In the genomic region with DNA sequence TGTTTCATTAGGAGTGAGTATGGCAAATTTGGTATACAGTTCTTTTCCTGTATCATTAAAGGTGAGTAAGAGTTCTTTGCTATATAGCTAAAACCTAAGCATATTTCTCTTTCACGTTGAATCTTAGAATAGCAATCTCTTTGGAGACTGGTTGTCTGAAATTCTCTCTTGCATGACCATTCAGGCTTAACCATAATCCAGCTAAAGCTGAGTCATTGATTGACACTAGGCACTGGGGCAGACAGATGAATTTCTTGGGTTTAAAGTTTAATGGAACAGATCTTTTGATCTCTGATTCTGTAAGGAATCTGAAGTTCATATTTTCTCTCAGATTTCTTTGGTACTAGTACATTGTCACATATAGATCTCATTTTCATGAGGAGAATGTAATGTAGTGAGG, we compare ENCODE assay signal across 18 cellular contexts.
DNase-seq lines count a peak whose midpoint lies in the region; ATAC-seq and TF ChIP-seq lines count a peak whose summit lies in the region.
"Had no signal": no experiment of that assay in that cellular context is flagged by ENCODE, and none has a peak within 500 bp of the region (broad histone marks: within the 10 kb centered on the region; RNA-seq: fewer than 3 reads in every experiment).

No MANE protein-coding gene starts in this region.

- no peaks in the 10 kb centered on the region for H3K9me3 ChIP-seq in PC-3 (ENCODE audit: low read length)
- H3K9me3 ChIP-seq: HAP-1 had no signal

- peak overlapping the region; percentile 86 for H3K4me2 ChIP-seq in PC-3 (ENCODE audit: low read length)

- H3K27ac ChIP-seq in PC-3 (ENCODE audit: low read length) (peak overlapping the region; percentile 92), epithelial cell of prostate (no peak overlapping the region)
- H3K27ac ChIP-seq: SK-N-MC had no signal

- POLR2A ChIA-PET in PC-3 (lab: Charles Lee; ENCODE audit: unreplicated experiment) = no interaction called here

- BruUV-seq in PC-3 (replicated peaks; lab: Mats Ljungman, UMichigan) = no TSS peak

- TF ChIP-seq POLR2A in erythroblast (IDR thresholded peaks at IDR 0.05; ENCODE audit: low read length) = no peak

- no peak overlapping the region for H2AFZ ChIP-seq in PC-3 (ENCODE audit: low read length)

- CTCF ChIA-PET in PC-3 (lab: Charles Lee) = no interaction called here

- TF ChIP-seq CTCF in PC-3 (conservative IDR thresholded peaks at IDR 0.05; ENCODE audit: low read depth, low read length) (no peak), foreskin fibroblast (IDR thresholded peaks at IDR 0.05; ENCODE audit: low read depth, low read length) (no peak)

- DNase-seq in Caki2 (ENCODE audit: low read depth) = peak; percentile 37
- DNase-seq in PC-3 = peak; percentile 70
- peak; percentile 8 for DNase-seq in epithelial cell of prostate (ENCODE audit: low read depth, low spot score)
- DNase-seq in renal cortical epithelial cell (ENCODE audit: low read depth) = peak; percentile 87
- no peak for DNase-seq in foreskin fibroblast
- DNase-seq in iPS-NIHi11 (ENCODE audit: low spot score) = no peak
- DNase-seq in erythroblast (lab: John Stamatoyannopoulos, UW) = no peak
- DNase-seq: DMS153, KBM-7, NCI-H1092, NCI-H146, NCI-H2081, NCI-H510A, NCI-H774 had no signal

- intact Hi-C loops in PC-3 (cut with micrococcal nuclease) = no loop called here

- no peaks in the 10 kb centered on the region for H4K20me1 ChIP-seq in PC-3 (ENCODE audit: low read length)

- peak; percentile 59 for ATAC-seq in PC-3
- ATAC-seq: Panc1, Right ventricle myocardium inferior had no signal

- peak overlapping the region; percentile 54; the same call in 1 of the 2 replicates for H3K9ac ChIP-seq in PC-3 (ENCODE audit: low read length)

- H3K27me3 ChIP-seq in PC-3 (ENCODE audit: low read length) = no peaks in the 10 kb centered on the region

- in situ Hi-C loops in Caki2 (cut with HindIII; ENCODE audit: low pct_unique_long_range_greater_than_20kb, low sequenced_read_pairs) = no loop called here

- H3K36me3 ChIP-seq in PC-3 (ENCODE audit: low read depth, low read length) = no peaks in the 10 kb centered on the region
- H3K36me3 ChIP-seq: HAP-1 had no signal

- H3K4me1 ChIP-seq in PC-3 (ENCODE audit: insufficient read depth, low read length) = peaks cover 51% of the 10 kb centered on the region

- H3F3A ChIP-seq in PC-3 (ENCODE audit: low read length, unreplicated experiment) = no peaks in the 10 kb centered on the region

- H3K79me2 ChIP-seq in PC-3 (ENCODE audit: low read length) = no peaks in the 10 kb centered on the region

- no peaks in the 10 kb centered on the region for H3K9me2 ChIP-seq in PC-3 (replicated peaks; ENCODE audit: low read length)

- H3K4me3 ChIP-seq in PC-3 (ENCODE audit: low read length) (no peak overlapping the region), foreskin fibroblast (ENCODE audit: low read depth in 1 of 2, low read length in 2 of 2) (no peak overlapping the region)
- H3K4me3 ChIP-seq: HAP-1, SK-N-MC had no signal

Comparison
In these comparisons a context has a peak if more than half of its experiments do, and no peak if none do; other contexts are left out.
1. DNase-seq: peak in Caki2 (single experiment), PC-3 (single experiment), epithelial cell of prostate (single experiment) and renal cortical epithelial cell (single experiment); none in foreskin fibroblast (0 of 2), iPS-NIHi11 (single experiment) and erythroblast (0 of 2).